Comparison of ENCODE assay signal across 10 cellular contexts in the genomic region with DNA sequence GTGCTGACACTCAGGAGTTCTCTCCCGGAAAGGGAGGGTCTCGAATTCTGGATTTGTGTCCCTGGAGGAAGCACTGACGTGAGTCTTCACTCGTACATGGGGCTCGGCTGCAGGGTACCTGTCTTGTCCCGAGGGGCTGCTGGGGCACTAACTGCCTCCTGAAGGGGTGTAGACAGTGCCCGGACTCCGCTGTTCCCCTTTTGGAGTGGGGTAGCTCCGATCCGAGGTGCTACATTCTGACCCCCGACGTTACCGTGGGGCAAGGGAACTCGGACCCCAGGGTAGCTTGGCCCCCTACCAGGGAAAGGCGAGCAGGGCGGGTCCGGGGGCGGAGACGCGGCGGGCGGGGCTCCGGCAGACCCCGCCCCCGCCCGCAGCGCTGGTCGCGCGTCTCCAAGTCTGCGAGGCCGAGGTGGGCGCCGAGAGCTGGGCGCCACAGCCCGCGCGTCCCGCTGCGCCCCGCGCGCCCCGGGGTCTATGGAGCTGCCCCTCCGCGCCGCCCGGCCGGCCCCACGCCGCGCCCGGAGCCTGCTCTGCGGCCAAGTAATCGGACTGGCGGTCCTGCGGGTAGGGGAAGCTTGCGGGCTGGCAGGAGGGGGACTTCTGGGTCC. TPM values are rescaled to one million over a fixed set of nuclear protein-coding genes. Genes with fewer than 3 reads are reported as not detected.
A peak's percentile ranks its signal among the peaks of the same experiment; 100 is the strongest.
DNase-seq lines count a peak whose midpoint lies in the region; ATAC-seq and TF ChIP-seq lines count a peak whose summit lies in the region.
"Had no signal": no experiment of that assay in that cellular context is flagged by ENCODE, and none has a peak within 500 bp of the region (broad histone marks: within the 10 kb centered on the region; RNA-seq: fewer than 3 reads in every experiment).

A gene with protein sequence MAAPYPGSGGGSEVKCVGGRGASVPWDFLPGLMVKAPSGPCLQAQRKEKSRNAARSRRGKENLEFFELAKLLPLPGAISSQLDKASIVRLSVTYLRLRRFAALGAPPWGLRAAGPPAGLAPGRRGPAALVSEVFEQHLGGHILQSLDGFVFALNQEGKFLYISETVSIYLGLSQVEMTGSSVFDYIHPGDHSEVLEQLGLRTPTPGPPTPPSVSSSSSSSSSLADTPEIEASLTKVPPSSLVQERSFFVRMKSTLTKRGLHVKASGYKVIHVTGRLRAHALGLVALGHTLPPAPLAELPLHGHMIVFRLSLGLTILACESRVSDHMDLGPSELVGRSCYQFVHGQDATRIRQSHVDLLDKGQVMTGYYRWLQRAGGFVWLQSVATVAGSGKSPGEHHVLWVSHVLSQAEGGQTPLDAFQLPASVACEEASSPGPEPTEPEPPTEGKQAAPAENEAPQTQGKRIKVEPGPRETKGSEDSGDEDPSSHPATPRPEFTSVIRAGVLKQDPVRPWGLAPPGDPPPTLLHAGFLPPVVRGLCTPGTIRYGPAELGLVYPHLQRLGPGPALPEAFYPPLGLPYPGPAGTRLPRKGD (plus strand): TSS at position 407 of the 611 bp plus-strand sequence. CDS start 1,211 bp downstream, outside the sequence.

- peak within 1 kb of the TSS in 1 of 2 donors; percentile 51 for H3K27ac Mint-ChIP-seq in effector memory CD8-positive, alpha-beta T cell
- no peak within 1 kb of the TSS for H3K27ac Mint-ChIP-seq in natural killer cell treated with Interleukin-12 subunit alpha and Interleukin-12 subunit beta and Interleukin-15 and Interleukin-18, amount 100 ng/mL, for 72 hours

- H3K4me1 ChIP-seq in BLaER1, result peaks cover 26% of the 10 kb centered on the region
- peaks cover 15% of the 10 kb centered on the region for H3K4me1 ChIP-seq in colonic mucosa
- H3K4me1 ChIP-seq in effector memory CD4-positive, alpha-beta T cell (ENCODE audit: control insufficient read depth, insufficient read depth, low read length, poor library complexity, severe bottlenecking), result peaks cover 42% of the 10 kb centered on the region
- H3K4me1 ChIP-seq: parathyroid adenoma had no signal

- no peaks in the 10 kb centered on the region for H3K36me3 ChIP-seq in BLaER1
- no peaks in the 10 kb centered on the region for H3K36me3 ChIP-seq in colonic mucosa
- H3K36me3 ChIP-seq in effector memory CD4-positive, alpha-beta T cell (ENCODE audit: control insufficient read depth, insufficient read depth, low read length), result no peaks in the 10 kb centered on the region

- H3K27me3 Mint-ChIP-seq in effector memory CD8-positive, alpha-beta T cell, result peaks cover 32 to 58% of the 10 kb centered on the region in 2 donors
- peaks cover 0 to 19% of the 10 kb centered on the region in 2 donors for H3K27me3 Mint-ChIP-seq in natural killer cell treated with Interleukin-12 subunit alpha and Interleukin-12 subunit beta and Interleukin-15 and Interleukin-18, amount 100 ng/mL, for 72 hours

- no peak within 1 kb of the TSS for H3K27ac ChIP-seq in BLaER1
- no peak within 1 kb of the TSS for H3K27ac ChIP-seq in colonic mucosa
- no peak within 1 kb of the TSS for H3K27ac ChIP-seq in caudate nucleus (ENCODE audit: low read depth, low read length)
- H3K27ac ChIP-seq in effector memory CD4-positive, alpha-beta T cell (ENCODE audit: insufficient read depth, low read length, poor library complexity, severe bottlenecking), result no peak within 1 kb of the TSS
- H3K27ac ChIP-seq: parathyroid adenoma had no signal

- H3K27me3 ChIP-seq in BLaER1 (peaks cover 67% of the 10 kb centered on the region), colonic mucosa (peaks cover 53% of the 10 kb centered on the region)
- H3K27me3 ChIP-seq in effector memory CD4-positive, alpha-beta T cell (replicated peaks; ENCODE audit: control insufficient read depth, insufficient read depth, low read length, poor library complexity, severe bottlenecking), result peaks cover 49% of the 10 kb centered on the region

- H3K9me3 ChIP-seq in BLaER1 (no peaks in the 10 kb centered on the region), colonic mucosa (no peaks in the 10 kb centered on the region)
- no peaks in the 10 kb centered on the region for H3K9me3 ChIP-seq in effector memory CD4-positive, alpha-beta T cell (ENCODE audit: control insufficient read depth, low read length)

- H4K20me1 ChIP-seq in BLaER1, result peaks cover 51% of the 10 kb centered on the region

- DNase-seq in HuH-7 (ENCODE audit: low spot score) (peak; percentile 62), OCI-M2 (lab: John Stamatoyannopoulos, UW; ENCODE audit: unreplicated experiment) (no peak), colonic mucosa (no peak), caudate nucleus (lab: John Stamatoyannopoulos, UW) (no peak)
- no peak for DNase-seq in effector memory CD8-positive, alpha-beta T cell
- DNase-seq in natural killer cell treated with Interleukin-12 subunit alpha and Interleukin-12 subunit beta and Interleukin-15 and Interleukin-18, amount 100 ng/mL, for 72 hours (ENCODE audit: low spot score), result no peak
- DNase-seq in effector memory CD4-positive, alpha-beta T cell, result no peak

- H3K9me3 Mint-ChIP-seq in effector memory CD8-positive, alpha-beta T cell, result no peaks in the 10 kb centered on the region
- no peaks in the 10 kb centered on the region for H3K9me3 Mint-ChIP-seq in natural killer cell treated with Interleukin-12 subunit alpha and Interleukin-12 subunit beta and Interleukin-15 and Interleukin-18, amount 100 ng/mL, for 72 hours

- ATAC-seq in effector memory CD8-positive, alpha-beta T cell (replicated peaks), result peak; percentile 22
- ATAC-seq in natural killer cell treated with Interleukin-12 subunit alpha and Interleukin-12 subunit beta and Interleukin-15 and Interleukin-18, amount 100 ng/mL, for 72 hours, result peak; percentile 11 to 52

- peak within 1 kb of the TSS; percentile 54 to 63 for H3K4me3 Mint-ChIP-seq in effector memory CD8-positive, alpha-beta T cell
- peak within 1 kb of the TSS; percentile 17 for H3K4me3 Mint-ChIP-seq in natural killer cell treated with Interleukin-12 subunit alpha and Interleukin-12 subunit beta and Interleukin-15 and Interleukin-18, amount 100 ng/mL, for 72 hours

- H3K4me2 ChIP-seq in BLaER1, result peak within 1 kb of the TSS; percentile 90

- no peak for TF ChIP-seq CTCF in colonic mucosa (IDR thresholded peaks at IDR 0.05)

- H3K9ac ChIP-seq in BLaER1 (no peak within 1 kb of the TSS), colonic mucosa (ENCODE audit: low read depth in 2 of 2, low read length in 2 of 2) (no peak within 1 kb of the TSS)
- H3K9ac ChIP-seq: parathyroid adenoma had no signal

- H3K36me3 Mint-ChIP-seq in effector memory CD8-positive, alpha-beta T cell (ENCODE audit: insufficient read depth), result peaks cover 3% of the 10 kb centered on the region
- no peaks in the 10 kb centered on the region for H3K36me3 Mint-ChIP-seq in natural killer cell treated with Interleukin-12 subunit alpha and Interleukin-12 subunit beta and Interleukin-15 and Interleukin-18, amount 100 ng/mL, for 72 hours

- H3K4me1 Mint-ChIP-seq in effector memory CD8-positive, alpha-beta T cell (ENCODE audit: low read depth in 2 of 2), result peaks cover 6 to 12% of the 10 kb centered on the region in 2 donors
- peaks cover 0 to 7% of the 10 kb centered on the region in 2 donors for H3K4me1 Mint-ChIP-seq in natural killer cell treated with Interleukin-12 subunit alpha and Interleukin-12 subunit beta and Interleukin-15 and Interleukin-18, amount 100 ng/mL, for 72 hours (ENCODE audit: low read depth in 2 of 2)

- H3K4me3 ChIP-seq in BLaER1 (peak within 1 kb of the TSS; percentile 59), colonic mucosa (no peak within 1 kb of the TSS)
- H3K4me3 ChIP-seq in effector memory CD4-positive, alpha-beta T cell (ENCODE audit: insufficient read depth, low read depth, low read length, poor library complexity, severe bottlenecking), result no peak within 1 kb of the TSS

- intact Hi-C loops in colonic mucosa (cut with DNase I), result no loop called here

RNA-seq across cellular contexts. Expression of the gene that starts here (rescaled TPM):
- total RNA-seq in natural killer cell treated with Interleukin-12 subunit alpha and Interleukin-12 subunit beta and Interleukin-15 and Interleukin-18, amount 100 ng/mL, for 72 hours, result not detected
- total RNA-seq in colonic mucosa, result under 1 TPM; 0.35 to 0.64 TPM
- total RNA-seq: RPMI7951 had no signal

Comparison
In these comparisons a context has a peak if more than half of its experiments do, and no peak if none do; other contexts are left out.
1. Peak in ATAC-seq in natural killer cell treated with Interleukin-12 subunit alpha and Interleukin-12 subunit beta and Interleukin-15 and Interleukin-18, amount 100 ng/mL, for 72 hours; RNA of the gene not detected or under 1 TPM.